8 cellular contexts compared by ENCODE assay signal in genomic region chr7:129187681-129188371, GRCh38. TPM values are rescaled to one million over a fixed set of nuclear protein-coding genes. Genes with fewer than 3 reads are reported as not detected.
DNase-seq lines count a peak whose midpoint lies in the region; ATAC-seq and TF ChIP-seq lines count a peak whose summit lies in the region.

No MANE protein-coding gene starts in this region.

- no peak for ATAC-seq in natural killer cell treated with Interleukin-12 subunit alpha and Interleukin-12 subunit beta and Interleukin-15 and Interleukin-18, amount 100 ng/mL, for 72 hours
- ATAC-seq in HG03565 (IDR thresholded peaks at IDR 0.05; ENCODE audit: unreplicated experiment) (no peak), foreskin keratinocyte (no peak)

- peak overlapping the region in 4 of 59 donors; percentile 11 to 41 (median 26) for H3K27ac ChIP-seq in dorsolateral prefrontal cortex
- H3K27ac ChIP-seq in foreskin keratinocyte = no peak overlapping the region

- H3K27me3 ChIP-seq in BJ (ENCODE audit: control insufficient read depth, insufficient read depth, low read length) (peaks cover 2% of the 10 kb centered on the region; the same call in 1 of the 2 replicates), dorsolateral prefrontal cortex (peaks cover 0 to 40% (median 9%) of the 10 kb centered on the region in 45 donors), foreskin keratinocyte (peaks cover 6% of the 10 kb centered on the region)

- H3K36me3 Mint-ChIP-seq in natural killer cell treated with Interleukin-12 subunit alpha and Interleukin-12 subunit beta and Interleukin-15 and Interleukin-18, amount 100 ng/mL, for 72 hours = peaks cover 6% of the 10 kb centered on the region

- H3K4me1 ChIP-seq in foreskin keratinocyte = peaks cover 14% of the 10 kb centered on the region

- no peaks in the 10 kb centered on the region for H3K9me3 Mint-ChIP-seq in natural killer cell treated with Interleukin-12 subunit alpha and Interleukin-12 subunit beta and Interleukin-15 and Interleukin-18, amount 100 ng/mL, for 72 hours

- CTCF ChIA-PET in BJ (lab: Yijun Ruan, JAX) = interaction anchor here (1.1 to 2.2 kb wide), 3 partner anchors 23 to 96 kb away, joined by 3 to 11 read pairs (median 9); no protein-coding TSS in a partner anchor

- intact Hi-C loops in dorsolateral prefrontal cortex (cut with DNase I) = no loop called here

- H3K4me3 Mint-ChIP-seq in natural killer cell treated with Interleukin-12 subunit alpha and Interleukin-12 subunit beta and Interleukin-15 and Interleukin-18, amount 100 ng/mL, for 72 hours = peak overlapping the region; percentile 60

- TF ChIP-seq CTCF in BJ (IDR thresholded peaks at IDR 0.05; ENCODE audit: insufficient read depth, low read depth, low read length) (no peak), dorsolateral prefrontal cortex (IDR thresholded peaks at IDR 0.05 in 54 of 56, conservative IDR thresholded peaks at IDR 0.05 in 2 of 56; ENCODE audit: low read depth in 1 of 56, partially characterized antibody in 56 of 56) (no peak), foreskin keratinocyte (conservative IDR thresholded peaks at IDR 0.05) (no peak)

- H3K27me3 Mint-ChIP-seq in natural killer cell treated with Interleukin-12 subunit alpha and Interleukin-12 subunit beta and Interleukin-15 and Interleukin-18, amount 100 ng/mL, for 72 hours = peaks cover 41 to 51% of the 10 kb centered on the region in 2 donors

- peak overlapping the region; percentile 61 for H3K4me3 ChIP-seq in BJ (ENCODE audit: low read depth, low read length)
- peak overlapping the region; percentile 44 to 76 (median 62) for H3K4me3 ChIP-seq in dorsolateral prefrontal cortex

- peaks cover 7 to 9% of the 10 kb centered on the region in 2 donors for H3K4me1 Mint-ChIP-seq in natural killer cell treated with Interleukin-12 subunit alpha and Interleukin-12 subunit beta and Interleukin-15 and Interleukin-18, amount 100 ng/mL, for 72 hours (ENCODE audit: low read depth in 2 of 2)

- POLR2A ChIA-PET in BJ (lab: Charles Lee) = interaction anchor here (0.5 to 0.6 kb wide), 2 partner anchors 22 to 773 kb away, joined by 3 to 10 read pairs; no protein-coding TSS in a partner anchor

- no peak overlapping the region for H3K27ac Mint-ChIP-seq in natural killer cell treated with Interleukin-12 subunit alpha and Interleukin-12 subunit beta and Interleukin-15 and Interleukin-18, amount 100 ng/mL, for 72 hours

- no peaks in the 10 kb centered on the region for H3K36me3 ChIP-seq in BJ (ENCODE audit: control insufficient read depth, insufficient read depth, low read length)

- no peak for DNase-seq in BJ (ENCODE audit: low read depth)
- DNase-seq in HuH-7.5 (ENCODE audit: low spot score) = peak; percentile 40
- no peak for DNase-seq in dorsolateral prefrontal cortex
- no peak for DNase-seq in natural killer cell treated with Interleukin-12 subunit alpha and Interleukin-12 subunit beta and Interleukin-15 and Interleukin-18, amount 100 ng/mL, for 72 hours (ENCODE audit: low spot score)
- no peak for DNase-seq in T1000 (lab: John Stamatoyannopoulos, UW)
- DNase-seq in EL = no peak
- no peak for DNase-seq in foreskin keratinocyte

RNA-seq across cellular contexts. Expression of gene SMO, which starts 0.6 kb away (rescaled TPM):
- polyA plus RNA-seq in BJ (2011; rRNA removed) (7.6 and 10.8 TPM in 2 replicates), foreskin keratinocyte (9.5 and 9.8 TPM in 2 replicates)
- 11.5 and 21.1 TPM in 2 replicates for polyA minus RNA-seq in BJ (2011; rRNA and poly(A)+ RNA removed)
- total RNA-seq in dorsolateral prefrontal cortex (10 to 100 TPM in 22 of 120 experiments, 1 to 10 TPM in 98; 3.3 to 22.0 (median 7.3) TPM), foreskin keratinocyte (10.9 and 11.4 TPM in 2 replicates)
- under 1 TPM; 0.39 to 0.69 TPM for total RNA-seq in natural killer cell treated with Interleukin-12 subunit alpha and Interleukin-12 subunit beta and Interleukin-15 and Interleukin-18, amount 100 ng/mL, for 72 hours

RNA-seq across cellular contexts. Expression of gene AHCYL2, which starts 37.0 kb away (rescaled TPM):
- 7.8 and 11.4 TPM in 2 replicates for polyA plus RNA-seq in BJ (2011; rRNA removed)
- 6.1 and 9.2 TPM in 2 replicates for polyA minus RNA-seq in BJ (2011; rRNA and poly(A)+ RNA removed)
- 100 to 1,000 TPM in 32 of 120 experiments, 10 to 100 TPM in 88; 57.4 to 199 (median 90.1) TPM for total RNA-seq in dorsolateral prefrontal cortex
- total RNA-seq in natural killer cell treated with Interleukin-12 subunit alpha and Interleukin-12 subunit beta and Interleukin-15 and Interleukin-18, amount 100 ng/mL, for 72 hours = 10 to 100 TPM; 12.1 to 15.9 TPM
- 9.2 and 12.0 TPM in 2 replicates for total RNA-seq in foreskin keratinocyte
- polyA plus RNA-seq in foreskin keratinocyte = 3.0 and 3.2 TPM in 2 replicates

RNA-seq across cellular contexts. Expression of gene TSPAN33, which starts 43.3 kb away (rescaled TPM):
- 0.22 and 0.29 TPM in 2 replicates for polyA plus RNA-seq in BJ (2011; rRNA removed)
- polyA minus RNA-seq in BJ (2011; rRNA and poly(A)+ RNA removed) = 0.33 and 0.51 TPM in 2 replicates
- 10 to 100 TPM; 16.4 to 44.4 (median 27.1) TPM for total RNA-seq in dorsolateral prefrontal cortex
- 10 to 100 TPM; 17.0 to 74.0 TPM for total RNA-seq in natural killer cell treated with Interleukin-12 subunit alpha and Interleukin-12 subunit beta and Interleukin-15 and Interleukin-18, amount 100 ng/mL, for 72 hours
- total RNA-seq in foreskin keratinocyte = 1.4 and 4.5 TPM in 2 replicates
- 1.6 and 4.5 TPM in 2 replicates for polyA plus RNA-seq in foreskin keratinocyte
